Comparison of ENCODE assay signal across 10 cellular contexts in the genomic region with DNA sequence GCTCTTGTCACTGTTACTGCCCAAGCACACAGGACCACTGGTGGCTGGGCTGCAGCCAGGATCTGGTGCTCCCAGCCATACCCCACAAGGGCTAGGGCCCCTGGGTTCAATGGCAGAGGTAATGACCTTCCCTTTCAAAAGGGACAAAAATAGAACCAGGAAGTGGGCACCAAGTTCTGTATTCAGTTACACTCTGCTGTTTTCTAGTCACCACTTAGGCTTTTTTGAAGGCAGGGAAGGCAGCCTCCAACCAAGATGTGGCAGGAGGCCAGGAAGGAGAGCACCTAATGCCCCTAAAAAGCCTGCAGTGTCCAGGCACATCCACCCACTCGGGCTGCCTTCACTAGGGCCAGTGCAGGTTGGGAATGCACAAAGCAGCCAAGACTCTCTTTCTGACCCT. TPM values are rescaled to one million over a fixed set of nuclear protein-coding genes. Genes with fewer than 3 reads are reported as not detected.
DNase-seq lines count a peak whose midpoint lies in the region; ATAC-seq and TF ChIP-seq lines count a peak whose summit lies in the region.
"Had no signal": no experiment of that assay in that cellular context is flagged by ENCODE, and none has a peak within 500 bp of the region (broad histone marks: within the 10 kb centered on the region; RNA-seq: fewer than 3 reads in every experiment).

No MANE protein-coding gene starts in this region.

- no peak overlapping the region for H3K4me3 ChIP-seq in right cardiac atrium (ENCODE audit: low read length)
- no peak overlapping the region for H3K4me3 ChIP-seq in thyroid gland (replicated peaks in 1 of 3)
- H3K4me3 ChIP-seq: hepatocyte had no signal

- H3K4me3 Mint-ChIP-seq in activated CD8-positive, alpha-beta T cell treated with anti-CD3 and anti-CD28 coated beads, Interleukin-2, amount 10 ng/mL, durations not matched to agents 7 days and 5 days: no peak overlapping the region
- no peak overlapping the region for H3K4me3 Mint-ChIP-seq in activated CD8-positive, alpha-beta T cell treated with anti-CD3 and anti-CD28 coated beads for 36 hours

- peak overlapping the region; percentile 20 for H3K27ac ChIP-seq in right cardiac atrium (ENCODE audit: low read length)
- H3K27ac ChIP-seq in thyroid gland: peak overlapping the region; percentile 47 to 98 (median 93)
- H3K27ac ChIP-seq: hepatocyte had no signal

- POLR2A ChIA-PET in activated CD8-positive, alpha-beta T cell treated with anti-CD3 and anti-CD28 coated beads, Interleukin-2, amount 10 ng/mL, durations not matched to agents 7 days and 5 days (lab: Charles Lee): interaction anchor here (0.5 kb wide), 1 partner anchor 67 kb away, joined by 3 read pairs; no protein-coding TSS in a partner anchor
- POLR2A ChIA-PET in activated CD8-positive, alpha-beta T cell treated with anti-CD3 and anti-CD28 coated beads for 36 hours (lab: Charles Lee): no interaction called here

- DNase-seq in activated CD8-positive, alpha-beta T cell treated with anti-CD3 and anti-CD28 coated beads, Interleukin-2, amount 10 ng/mL, durations not matched to agents 7 days and 5 days: no peak
- no peak for DNase-seq in activated CD8-positive, alpha-beta T cell treated with anti-CD3 and anti-CD28 coated beads for 36 hours
- DNase-seq in NOMO-1 (lab: John Stamatoyannopoulos, UW; ENCODE audit: unreplicated experiment in 2 of 2): peak; percentile 69 to 71
- peak in 1 of 3 donors; percentile 53 for DNase-seq in right cardiac atrium
- DNase-seq in thyroid gland: peak; percentile 60 to 63
- DNase-seq in NCI-H446 (lab: John Stamatoyannopoulos, UW): no peak
- no peak for DNase-seq in DMS114 treated with DMSO at 0.1 percent for 48 hours (lab: John Stamatoyannopoulos, UW; ENCODE audit: unreplicated experiment)

- peaks cover 2 to 27% of the 10 kb centered on the region in 2 donors for H3K36me3 ChIP-seq in thyroid gland

- no peaks in the 10 kb centered on the region for H3K9me3 Mint-ChIP-seq in activated CD8-positive, alpha-beta T cell treated with anti-CD3 and anti-CD28 coated beads, Interleukin-2, amount 10 ng/mL, durations not matched to agents 7 days and 5 days (ENCODE audit: insufficient read depth)
- H3K9me3 Mint-ChIP-seq in activated CD8-positive, alpha-beta T cell treated with anti-CD3 and anti-CD28 coated beads for 36 hours: no peaks in the 10 kb centered on the region

- CTCF ChIA-PET in activated CD8-positive, alpha-beta T cell treated with anti-CD3 and anti-CD28 coated beads, Interleukin-2, amount 10 ng/mL, durations not matched to agents 7 days and 5 days (lab: Charles Lee): no interaction called here
- CTCF ChIA-PET in activated CD8-positive, alpha-beta T cell treated with anti-CD3 and anti-CD28 coated beads for 36 hours (lab: Charles Lee): interaction anchor here (1.4 kb wide), 1 partner anchor 80 kb away, joined by 3 read pairs; no protein-coding TSS in a partner anchor

- H3K9me3 ChIP-seq in right cardiac atrium (ENCODE audit: control insufficient read depth, low read length) (no peaks in the 10 kb centered on the region), thyroid gland (no peaks in the 10 kb centered on the region)

- TF ChIP-seq CTCF in activated CD8-positive, alpha-beta T cell treated with anti-CD3 and anti-CD28 coated beads for 36 hours (IDR thresholded peaks at IDR 0.05): no peak
- no peak for TF ChIP-seq CTCF in thyroid gland (IDR thresholded peaks at IDR 0.05)

- H3K4me1 ChIP-seq in right cardiac atrium (ENCODE audit: control insufficient read depth, insufficient read depth, low read length) (peaks cover 16% of the 10 kb centered on the region), thyroid gland (peaks cover 54 to 73% of the 10 kb centered on the region in 2 donors)

- H3K27ac Mint-ChIP-seq in activated CD8-positive, alpha-beta T cell treated with anti-CD3 and anti-CD28 coated beads, Interleukin-2, amount 10 ng/mL, durations not matched to agents 7 days and 5 days: peak overlapping the region; percentile 58
- H3K27ac Mint-ChIP-seq in activated CD8-positive, alpha-beta T cell treated with anti-CD3 and anti-CD28 coated beads for 36 hours: no peak overlapping the region

- no peak for ATAC-seq in activated CD8-positive, alpha-beta T cell treated with anti-CD3 and anti-CD28 coated beads, Interleukin-2, amount 10 ng/mL, durations not matched to agents 7 days and 5 days
- ATAC-seq in activated CD8-positive, alpha-beta T cell treated with anti-CD3 and anti-CD28 coated beads for 36 hours: no peak
- no peak for ATAC-seq in right cardiac atrium
- ATAC-seq in HG02763 (IDR thresholded peaks at IDR 0.05; ENCODE audit: unreplicated experiment): no peak
- ATAC-seq: sciatic nerve had no signal

- TF ChIP-seq POLR2A in thyroid gland (IDR thresholded peaks at IDR 0.05): no peak

- peaks cover 14% of the 10 kb centered on the region for H3K4me1 Mint-ChIP-seq in activated CD8-positive, alpha-beta T cell treated with anti-CD3 and anti-CD28 coated beads, Interleukin-2, amount 10 ng/mL, durations not matched to agents 7 days and 5 days (ENCODE audit: low read depth)
- H3K4me1 Mint-ChIP-seq in activated CD8-positive, alpha-beta T cell treated with anti-CD3 and anti-CD28 coated beads for 36 hours (ENCODE audit: low read depth): peaks cover 3% of the 10 kb centered on the region

- H3K36me3 Mint-ChIP-seq in activated CD8-positive, alpha-beta T cell treated with anti-CD3 and anti-CD28 coated beads, Interleukin-2, amount 10 ng/mL, durations not matched to agents 7 days and 5 days (ENCODE audit: low read depth): peaks cover 57% of the 10 kb centered on the region
- peaks cover 16% of the 10 kb centered on the region for H3K36me3 Mint-ChIP-seq in activated CD8-positive, alpha-beta T cell treated with anti-CD3 and anti-CD28 coated beads for 36 hours (ENCODE audit: low read depth)

- 50% methylated on average over 1 of the region's 1 CpG for WGBS in right cardiac atrium
- WGBS in thyroid gland, 2 donors: 15 to 21% methylated on average over 1 of the region's 1 CpG

- H3K27me3 ChIP-seq in right cardiac atrium (ENCODE audit: control insufficient read depth, insufficient read depth) (no peaks in the 10 kb centered on the region), thyroid gland (no peaks in the 10 kb centered on the region)
- H3K27me3 ChIP-seq: hepatocyte had no signal

- intact Hi-C loops in activated CD8-positive, alpha-beta T cell treated with anti-CD3 and anti-CD28 coated beads for 36 hours (cut with micrococcal nuclease): no loop called here
- intact Hi-C loops in right cardiac atrium (cut with DNase I) (no loop called here), thyroid gland (cut with DNase I) (no loop called here)

- H3K27me3 Mint-ChIP-seq in activated CD8-positive, alpha-beta T cell treated with anti-CD3 and anti-CD28 coated beads, Interleukin-2, amount 10 ng/mL, durations not matched to agents 7 days and 5 days (ENCODE audit: low read depth): no peaks in the 10 kb centered on the region
- no peaks in the 10 kb centered on the region for H3K27me3 Mint-ChIP-seq in activated CD8-positive, alpha-beta T cell treated with anti-CD3 and anti-CD28 coated beads for 36 hours

RNA-seq across cellular contexts. Expression of a gene that starts 47.8 kb away (rescaled TPM):
- 10 to 100 TPM; 22.3 to 25.2 TPM for total RNA-seq in activated CD8-positive, alpha-beta T cell treated with anti-CD3 and anti-CD28 coated beads, Interleukin-2, amount 10 ng/mL, durations not matched to agents 7 days and 5 days
- 10 to 100 TPM; 11.5 to 12.5 TPM for total RNA-seq in activated CD8-positive, alpha-beta T cell treated with anti-CD3 and anti-CD28 coated beads for 36 hours
- 10 to 100 TPM; 11.5 to 15.5 (median 12.2) TPM for total RNA-seq in right cardiac atrium
- 8.6 TPM for polyA plus RNA-seq in right cardiac atrium
- total RNA-seq in thyroid gland: 10 to 100 TPM; 15.6 to 50.4 (median 26.7) TPM

Comparison
In these comparisons a context has a peak if more than half of its experiments do, and no peak if none do; other contexts are left out.
1. DNase-seq: peak in NOMO-1 (2 of 2) and thyroid gland (2 of 2); none in activated CD8-positive, alpha-beta T cell treated with anti-CD3 and anti-CD28 coated beads, Interleukin-2, amount 10 ng/mL, durations not matched to agents 7 days and 5 days (single experiment), activated CD8-positive, alpha-beta T cell treated with anti-CD3 and anti-CD28 coated beads for 36 hours (single experiment), NCI-H446 (0 of 2) and DMS114 treated with DMSO at 0.1 percent for 48 hours (single experiment).